Comparison of ENCODE assay signal across 10 cellular contexts in genomic region chr13:44271915-44272341, GRCh38.
A peak's percentile ranks its signal among the peaks of the same experiment; 100 is the strongest.
DNase-seq lines count a peak whose midpoint lies in the region; ATAC-seq and TF ChIP-seq lines count a peak whose summit lies in the region.
"Had no signal": no experiment of that assay in that cellular context is flagged by ENCODE, and none has a peak within 500 bp of the region (broad histone marks: within the 10 kb centered on the region; RNA-seq: fewer than 3 reads in every experiment).

No MANE protein-coding gene starts in this region.

- intact Hi-C loops in dorsolateral prefrontal cortex (cut with DNase I): no loop called here

- TF ChIP-seq CTCF in Peyer's patch (IDR thresholded peaks at IDR 0.05) (no peak), dorsolateral prefrontal cortex (IDR thresholded peaks at IDR 0.05 in 54 of 56, conservative IDR thresholded peaks at IDR 0.05 in 2 of 56; ENCODE audit: low read depth in 1 of 56, partially characterized antibody in 56 of 56) (no peak), thoracic aorta (IDR thresholded peaks at IDR 0.05) (no peak)

- peaks cover 0 to 12% (median 6%) of the 10 kb centered on the region in 4 donors for H3K4me1 ChIP-seq in Peyer's patch
- H3K4me1 ChIP-seq in thoracic aorta (ENCODE audit: control insufficient read depth in 1 of 2, low read depth in 2 of 2): peaks cover 39 to 85% of the 10 kb centered on the region in 2 donors

- ATAC-seq in thoracic aorta (ENCODE audit: insufficient number of reproducible peaks, low FRiP score, low read depth) (peak; percentile 30), HG03439 (IDR thresholded peaks at IDR 0.05; ENCODE audit: unreplicated experiment) (no peak)

- H3K36me3 ChIP-seq in Peyer's patch (no peaks in the 10 kb centered on the region), thoracic aorta (no peaks in the 10 kb centered on the region)

- no peak for TF ChIP-seq POLR2A in Peyer's patch (IDR thresholded peaks at IDR 0.05)

- H3K9me3 ChIP-seq in Peyer's patch (no peaks in the 10 kb centered on the region), thoracic aorta (no peaks in the 10 kb centered on the region)

- H3K27me3 ChIP-seq in Peyer's patch (no peaks in the 10 kb centered on the region), dorsolateral prefrontal cortex (no peaks in the 10 kb centered on the region), thoracic aorta (replicated peaks; ENCODE audit: insufficient read depth) (no peaks in the 10 kb centered on the region)

- H3K4me3 ChIP-seq in Peyer's patch (no peak overlapping the region), dorsolateral prefrontal cortex (no peak overlapping the region), thoracic aorta (no peak overlapping the region)

- peak overlapping the region in 3 of 4 donors; percentile 44 to 88 (median 65) for H3K27ac ChIP-seq in Peyer's patch
- peak overlapping the region in 57 of 59 donors; percentile 1 to 92 (median 81) for H3K27ac ChIP-seq in dorsolateral prefrontal cortex
- H3K27ac ChIP-seq in thoracic aorta: peak overlapping the region; percentile 80 to 91

- DNase-seq in Peyer's patch (no peak), dorsolateral prefrontal cortex (peak in 4 of 10 donors; percentile 41 to 53 (median 46)), midbrain (lab: John Stamatoyannopoulos, UW) (peak; percentile 40), thoracic aorta (ENCODE audit: low spot score) (no peak), NCI-H1694 treated with DMSO at 0.1 percent for 48 hours (lab: John Stamatoyannopoulos, UW) (no peak), RPMI8226 (no peak)
- DNase-seq: activated gamma-delta T cell treated with Interleukin-2 at 50 U/mL for 16 hours, islet precursor cell, NCI-H1105 treated with DMSO at 0.1 percent for 48 hours had no signal
